11 cellular contexts compared by ENCODE assay signal in genomic region chr13:109704771-109705628, GRCh38.
A peak's percentile ranks its signal among the peaks of the same experiment; 100 is the strongest.
DNase-seq lines count a peak whose midpoint lies in the region; ATAC-seq and TF ChIP-seq lines count a peak whose summit lies in the region.
"Had no signal": no experiment of that assay in that cellular context is flagged by ENCODE, and none has a peak within 500 bp of the region (broad histone marks: within the 10 kb centered on the region; RNA-seq: fewer than 3 reads in every experiment).

No MANE protein-coding gene starts in this region.

- H3K9me3 ChIP-seq in smooth muscle cell (replicated peaks; ENCODE audit: low read depth) = no peaks in the 10 kb centered on the region
- H3K9me3 ChIP-seq: thoracic aorta had no signal

- ATAC-seq in natural killer cell treated with Interleukin-12 subunit alpha and Interleukin-12 subunit beta and Interleukin-15 and Interleukin-18, amount 100 ng/mL, for 72 hours = peak; percentile 51 to 70
- no peak for ATAC-seq in HG02588 (IDR thresholded peaks at IDR 0.05; ENCODE audit: unreplicated experiment)
- ATAC-seq in HG02678 (IDR thresholded peaks at IDR 0.05; ENCODE audit: unreplicated experiment) = no peak

- no peak overlapping the region for H2AFZ ChIP-seq in smooth muscle cell (ENCODE audit: low read depth)

- H3K36me3 Mint-ChIP-seq in endothelial cell (ENCODE audit: low read depth, unreplicated experiment) = peaks cover 11% of the 10 kb centered on the region
- peaks cover 11% of the 10 kb centered on the region for H3K36me3 Mint-ChIP-seq in natural killer cell treated with Interleukin-12 subunit alpha and Interleukin-12 subunit beta and Interleukin-15 and Interleukin-18, amount 100 ng/mL, for 72 hours

- H3K4me3 ChIP-seq in smooth muscle cell = no peak overlapping the region
- H3K4me3 ChIP-seq: thoracic aorta had no signal

- H3K4me3 Mint-ChIP-seq in endothelial cell (ENCODE audit: unreplicated experiment) = peak overlapping the region; percentile 66
- H3K4me3 Mint-ChIP-seq in natural killer cell treated with Interleukin-12 subunit alpha and Interleukin-12 subunit beta and Interleukin-15 and Interleukin-18, amount 100 ng/mL, for 72 hours = peak overlapping the region; percentile 69
- H3K4me3 Mint-ChIP-seq: activated naive CD8-positive, alpha-beta T cell had no signal

- H3K4me2 ChIP-seq in smooth muscle cell = no peak overlapping the region

- H3K79me2 ChIP-seq in smooth muscle cell (ENCODE audit: low read depth) = no peaks in the 10 kb centered on the region

- peak overlapping the region; percentile 78 for H3K27ac Mint-ChIP-seq in endothelial cell (ENCODE audit: unreplicated experiment)
- peak overlapping the region; percentile 69 for H3K27ac Mint-ChIP-seq in natural killer cell treated with Interleukin-12 subunit alpha and Interleukin-12 subunit beta and Interleukin-15 and Interleukin-18, amount 100 ng/mL, for 72 hours
- H3K27ac Mint-ChIP-seq: activated naive CD8-positive, alpha-beta T cell had no signal

- no peaks in the 10 kb centered on the region for H3K36me3 ChIP-seq in smooth muscle cell (ENCODE audit: low read depth)
- H3K36me3 ChIP-seq: thoracic aorta had no signal

- H3K4me1 Mint-ChIP-seq in endothelial cell (ENCODE audit: unreplicated experiment) = peaks cover 31% of the 10 kb centered on the region
- peaks cover 35 to 41% of the 10 kb centered on the region in 2 donors for H3K4me1 Mint-ChIP-seq in natural killer cell treated with Interleukin-12 subunit alpha and Interleukin-12 subunit beta and Interleukin-15 and Interleukin-18, amount 100 ng/mL, for 72 hours (ENCODE audit: low read depth in 2 of 2)

- 91% methylated on average over 22 of the region's 22 CpGs for WGBS in smooth muscle cell (ENCODE audit: low lambda C conversion rate)

- peaks cover 1% of the 10 kb centered on the region for H3K27me3 Mint-ChIP-seq in endothelial cell (ENCODE audit: unreplicated experiment)
- H3K27me3 Mint-ChIP-seq in natural killer cell treated with Interleukin-12 subunit alpha and Interleukin-12 subunit beta and Interleukin-15 and Interleukin-18, amount 100 ng/mL, for 72 hours = peaks cover 45 to 48% of the 10 kb centered on the region in 2 donors

- peaks cover 7% of the 10 kb centered on the region for H3F3A ChIP-seq in smooth muscle cell (ENCODE audit: low read depth)

- peaks cover 11% of the 10 kb centered on the region for H3K9me3 Mint-ChIP-seq in endothelial cell (ENCODE audit: unreplicated experiment)
- no peaks in the 10 kb centered on the region for H3K9me3 Mint-ChIP-seq in natural killer cell treated with Interleukin-12 subunit alpha and Interleukin-12 subunit beta and Interleukin-15 and Interleukin-18, amount 100 ng/mL, for 72 hours

- no peak overlapping the region for H3K27ac ChIP-seq in smooth muscle cell (ENCODE audit: low read depth)

- no peak overlapping the region for H3K9ac ChIP-seq in smooth muscle cell (ENCODE audit: low read depth)

- TF ChIP-seq CTCF in endothelial cell (IDR thresholded peaks at IDR 0.05; ENCODE audit: unreplicated experiment) = no peak
- TF ChIP-seq CTCF in smooth muscle cell (IDR thresholded peaks at IDR 0.05; ENCODE audit: borderline replicate concordance, insufficient read depth, poor library complexity, severe bottlenecking) = no peak

- no peaks in the 10 kb centered on the region for H3K27me3 ChIP-seq in smooth muscle cell (ENCODE audit: low read depth)

- H4K20me1 ChIP-seq in smooth muscle cell (ENCODE audit: low read depth) = no peaks in the 10 kb centered on the region

- H3K4me1 ChIP-seq in smooth muscle cell (ENCODE audit: low read depth) = peaks cover 4% of the 10 kb centered on the region

- DNase-seq in DMS153 treated with DMSO at 0.1 percent for 48 hours (lab: John Stamatoyannopoulos, UW; ENCODE audit: unreplicated experiment) (peak; percentile 54), NCI-H510A treated with DMSO at 0.1 percent for 48 hours (lab: John Stamatoyannopoulos, UW) (peak; percentile 82), endothelial cell (ENCODE audit: low spot score) (no peak), NCI-H1105 treated with DMSO at 0.1 percent for 48 hours (lab: John Stamatoyannopoulos, UW) (no peak), smooth muscle cell (lab: John Stamatoyannopoulos, UW; ENCODE audit: unreplicated experiment) (no peak)
- no peak for DNase-seq in natural killer cell treated with Interleukin-12 subunit alpha and Interleukin-12 subunit beta and Interleukin-15 and Interleukin-18, amount 100 ng/mL, for 72 hours (ENCODE audit: low spot score)
- DNase-seq: T-helper 1 cell had no signal

Comparison
In these comparisons a context has a peak if more than half of its experiments do, and no peak if none do; other contexts are left out.
1. DNase-seq: peak in DMS153 treated with DMSO at 0.1 percent for 48 hours (single experiment) and NCI-H510A treated with DMSO at 0.1 percent for 48 hours (single experiment); none in endothelial cell (single experiment), natural killer cell treated with Interleukin-12 subunit alpha and Interleukin-12 subunit beta and Interleukin-15 and Interleukin-18, amount 100 ng/mL, for 72 hours (single experiment), NCI-H1105 treated with DMSO at 0.1 percent for 48 hours (single experiment) and smooth muscle cell (single experiment).
2. ATAC-seq: peak in natural killer cell treated with Interleukin-12 subunit alpha and Interleukin-12 subunit beta and Interleukin-15 and Interleukin-18, amount 100 ng/mL, for 72 hours (2 of 2); none in HG02588 (single experiment) and HG02678 (single experiment).